19 cellular contexts compared by ENCODE assay signal in genomic region chr2:187302146-187302545, GRCh38.
DNase-seq lines count a peak whose midpoint lies in the region; ATAC-seq and TF ChIP-seq lines count a peak whose summit lies in the region.
"Had no signal": no experiment of that assay in that cellular context is flagged by ENCODE, and none has a peak within 500 bp of the region (broad histone marks: within the 10 kb centered on the region; RNA-seq: fewer than 3 reads in every experiment).

No MANE protein-coding gene starts in this region.

- H3K36me3 Mint-ChIP-seq in HFFc6 (ENCODE audit: low read depth) = no peaks in the 10 kb centered on the region
- H3K36me3 Mint-ChIP-seq in activated CD8-positive, alpha-beta memory T cell treated with anti-CD3 and anti-CD28 coated beads, Interleukin-2, amount 10 ng/mL, durations not matched to agents 7 days and 5 days = no peaks in the 10 kb centered on the region
- H3K36me3 Mint-ChIP-seq: immature natural killer cell, memory B cell had no signal

- 65 to 76% methylated on average over 1 of the region's 1 CpG for WGBS in ectodermal cell, 2 experiments

- H3K27ac ChIP-seq in A673 (ENCODE audit: low read depth, low read length, poor library complexity, severe bottlenecking) (no peak overlapping the region), ectodermal cell (ENCODE audit: insufficient read depth, low read depth, low read length, poor library complexity, severe bottlenecking) (peak overlapping the region; percentile 54)
- H3K27ac ChIP-seq: adrenal gland had no signal

- no peak overlapping the region; the same call in 1 of the 2 replicates for H3K27ac Mint-ChIP-seq in HFFc6
- H3K27ac Mint-ChIP-seq in activated CD8-positive, alpha-beta memory T cell treated with anti-CD3 and anti-CD28 coated beads, Interleukin-2, amount 10 ng/mL, durations not matched to agents 7 days and 5 days = no peak overlapping the region
- H3K27ac Mint-ChIP-seq: immature natural killer cell; memory B cell; stimulated activated naive CD8-positive, alpha-beta T cell treated with anti-CD3 and anti-CD28 coated beads, Interleukin-15, amount 100 ng/mL, for 72 hours had no signal

- no peaks in the 10 kb centered on the region for H3K27me3 Mint-ChIP-seq in HFFc6 (ENCODE audit: insufficient read depth)
- no peaks in the 10 kb centered on the region for H3K27me3 Mint-ChIP-seq in activated CD8-positive, alpha-beta memory T cell treated with anti-CD3 and anti-CD28 coated beads, Interleukin-2, amount 10 ng/mL, durations not matched to agents 7 days and 5 days
- H3K27me3 Mint-ChIP-seq: memory B cell; stimulated activated naive CD8-positive, alpha-beta T cell treated with anti-CD3 and anti-CD28 coated beads, Interleukin-15, amount 100 ng/mL, for 72 hours had no signal

- POLR2A ChIA-PET in A673 (lab: Charles Lee; ENCODE audit: low non-redundant PET) = no interaction called here

- TF ChIP-seq CTCF in A673 (conservative IDR thresholded peaks at IDR 0.05; ENCODE audit: low read depth, low read length) (no peak), HFFc6 (IDR thresholded peaks at IDR 0.05) (no peak)

- no peak overlapping the region for H3K4me3 ChIP-seq in A673 (ENCODE audit: low read depth, low read length, poor library complexity, severe bottlenecking)
- H3K4me3 ChIP-seq in ectodermal cell (ENCODE audit: insufficient read depth, low read depth, low read length) = no peak overlapping the region

- ATAC-seq in activated CD8-positive, alpha-beta memory T cell treated with anti-CD3 and anti-CD28 coated beads, Interleukin-2, amount 10 ng/mL, durations not matched to agents 7 days and 5 days = no peak
- ATAC-seq in GM21360 (IDR thresholded peaks at IDR 0.05; ENCODE audit: unreplicated experiment) = no peak
- ATAC-seq: stimulated activated naive CD8-positive, alpha-beta T cell treated with anti-CD3 and anti-CD28 coated beads, Interleukin-15, amount 100 ng/mL, for 72 hours had no signal

- no TSS peak for BruUV-seq in A673 (replicated peaks; lab: Mats Ljungman, UMichigan)

- peaks cover 27% of the 10 kb centered on the region for H3K4me1 ChIP-seq in A673 (ENCODE audit: insufficient read depth, low read length, poor library complexity, severe bottlenecking)
- H3K4me1 ChIP-seq in ectodermal cell (ENCODE audit: control insufficient read depth, insufficient read depth, low read length) = no peaks in the 10 kb centered on the region
- H3K4me1 ChIP-seq: adrenal gland had no signal

- CTCF ChIA-PET in A673 (lab: Charles Lee) = interaction anchor here (0.7 kb wide), 1 partner anchor 132 kb away, joined by 3 read pairs; no protein-coding TSS in a partner anchor
- CTCF ChIA-PET in activated CD8-positive, alpha-beta memory T cell treated with anti-CD3 and anti-CD28 coated beads, Interleukin-2, amount 10 ng/mL, durations not matched to agents 7 days and 5 days (lab: Charles Lee) = no interaction called here

- intact Hi-C loops in A673 (cut with micrococcal nuclease; ENCODE audit: unreplicated experiment) = no loop called here

- DNase-seq in A673 (ENCODE audit: low spot score) (peak; percentile 60), HFFc6 (no peak), left kidney (ENCODE audit: low read depth, low spot score) (peak; percentile 13), NCI-H510A treated with DMSO at 0.1 percent for 48 hours (lab: John Stamatoyannopoulos, UW) (no peak), SHP77 (lab: John Stamatoyannopoulos, UW) (no peak)
- DNase-seq in activated CD8-positive, alpha-beta memory T cell treated with anti-CD3 and anti-CD28 coated beads, Interleukin-2, amount 10 ng/mL, durations not matched to agents 7 days and 5 days = no peak
- DNase-seq: activated CD4-positive, CD25-positive, alpha-beta regulatory T cell treated with anti-CD3 and anti-CD28 coated beads, Interleukin-2, amount 50 U/mL, for 72 hours; activated effector memory CD4-positive, alpha-beta T cell treated with anti-CD3 and anti-CD28 coated beads, Interleukin-2, amount 50 U/mL, for 16 hours; adrenal gland; cerebellar nuclear complex; glutamatergic neuron; immature natural killer cell; NCI-H345; stimulated activated naive CD8-positive, alpha-beta T cell treated with anti-CD3 and anti-CD28 coated beads, Interleukin-15, amount 100 ng/mL, for 72 hours; T-helper 9 cell had no signal

- peak overlapping the region; percentile 62 for H3K4me3 Mint-ChIP-seq in HFFc6
- no peak overlapping the region for H3K4me3 Mint-ChIP-seq in activated CD8-positive, alpha-beta memory T cell treated with anti-CD3 and anti-CD28 coated beads, Interleukin-2, amount 10 ng/mL, durations not matched to agents 7 days and 5 days
- H3K4me3 Mint-ChIP-seq: immature natural killer cell; memory B cell; neural crest cell; stimulated activated naive CD8-positive, alpha-beta T cell treated with anti-CD3 and anti-CD28 coated beads, Interleukin-15, amount 100 ng/mL, for 72 hours had no signal

- H3K36me3 ChIP-seq in A673 (ENCODE audit: insufficient read depth, low read length, poor library complexity, severe bottlenecking) (no peaks in the 10 kb centered on the region), ectodermal cell (ENCODE audit: control insufficient read depth, insufficient read depth, low read length) (no peaks in the 10 kb centered on the region)
- H3K36me3 ChIP-seq: adrenal gland had no signal

- H3K4me1 Mint-ChIP-seq in HFFc6 (ENCODE audit: low read depth) = peaks cover 35% of the 10 kb centered on the region
- H3K4me1 Mint-ChIP-seq in activated CD8-positive, alpha-beta memory T cell treated with anti-CD3 and anti-CD28 coated beads, Interleukin-2, amount 10 ng/mL, durations not matched to agents 7 days and 5 days = no peaks in the 10 kb centered on the region
- H3K4me1 Mint-ChIP-seq: immature natural killer cell; memory B cell; stimulated activated naive CD8-positive, alpha-beta T cell treated with anti-CD3 and anti-CD28 coated beads, Interleukin-15, amount 100 ng/mL, for 72 hours had no signal

- no peaks in the 10 kb centered on the region for H3K9me3 Mint-ChIP-seq in HFFc6
- no peaks in the 10 kb centered on the region for H3K9me3 Mint-ChIP-seq in activated CD8-positive, alpha-beta memory T cell treated with anti-CD3 and anti-CD28 coated beads, Interleukin-2, amount 10 ng/mL, durations not matched to agents 7 days and 5 days (ENCODE audit: low read depth)
- H3K9me3 Mint-ChIP-seq: stimulated activated naive CD8-positive, alpha-beta T cell treated with anti-CD3 and anti-CD28 coated beads, Interleukin-15, amount 100 ng/mL, for 72 hours had no signal

- H3K9me3 ChIP-seq in A673 (ENCODE audit: low read depth, low read length, poor library complexity, severe bottlenecking) (no peaks in the 10 kb centered on the region), ectodermal cell (ENCODE audit: control insufficient read depth, low read length) (no peaks in the 10 kb centered on the region)
- H3K9me3 ChIP-seq: adrenal gland had no signal

- H3K27me3 ChIP-seq in A673 (replicated peaks; ENCODE audit: insufficient read depth, low read depth, low read length, poor library complexity) (no peaks in the 10 kb centered on the region), ectodermal cell (ENCODE audit: control insufficient read depth, insufficient read depth, low read length, poor library complexity, severe bottlenecking) (no peaks in the 10 kb centered on the region)
- H3K27me3 ChIP-seq: adrenal gland had no signal

Comparison
In these comparisons a context has a peak if more than half of its experiments do, and no peak if none do; other contexts are left out.
1. DNase-seq: peak in A673 (single experiment) and left kidney (single experiment); none in HFFc6 (single experiment), NCI-H510A treated with DMSO at 0.1 percent for 48 hours (single experiment), activated CD8-positive, alpha-beta memory T cell treated with anti-CD3 and anti-CD28 coated beads, Interleukin-2, amount 10 ng/mL, durations not matched to agents 7 days and 5 days (single experiment) and SHP77 (0 of 2).